ENCODE assay signal across 8 cellular contexts in genomic region chr12:76031414-76032042, GRCh38. TPM values are rescaled to one million over a fixed set of nuclear protein-coding genes. Genes with fewer than 3 reads are reported as not detected.
DNase-seq lines count a peak whose midpoint lies in the region; ATAC-seq and TF ChIP-seq lines count a peak whose summit lies in the region.

Gene PHLDA1, minus strand, starts transcription at chr12:76031776.

- no peaks in the 10 kb centered on the region for H3K9me3 Mint-ChIP-seq in activated T-cell treated with anti-CD3 and anti-CD28 coated beads, Interleukin-2, amount 50 U/mL, for 24 hours

- DNase-seq in DMS79 (lab: John Stamatoyannopoulos, UW), result peak; percentile 55
- DNase-seq in KBM-7, result peak; percentile 98
- peak; percentile 88 to 98 for DNase-seq in PC-9
- DNase-seq in activated T-cell treated with anti-CD3 and anti-CD28 coated beads, Interleukin-2, amount 50 U/mL, for 24 hours, result peak; percentile 97
- DNase-seq in stimulated activated CD8-positive, alpha-beta memory T cell treated with anti-CD3 and anti-CD28 coated beads, Interleukin-7, amount 100 ng/mL, for 4 hours (ENCODE audit: low read depth in 2 of 2), result peak; percentile 92 to 96

- peaks cover 85% of the 10 kb centered on the region for H3K79me2 ChIP-seq in PC-9 (ENCODE audit: low read depth)

- no peaks in the 10 kb centered on the region for H3K27me3 ChIP-seq in PC-9 (ENCODE audit: insufficient read depth, low read depth)
- no peaks in the 10 kb centered on the region for H3K27me3 ChIP-seq in esophagus (ENCODE audit: control insufficient read depth in 1 of 2, insufficient read depth in 2 of 2, low read length in 2 of 2)
- no peaks in the 10 kb centered on the region for H3K27me3 ChIP-seq in muscle layer of duodenum (ENCODE audit: low read depth, low read length)

- H3K36me3 Mint-ChIP-seq in activated T-cell treated with anti-CD3 and anti-CD28 coated beads, Interleukin-2, amount 50 U/mL, for 24 hours (ENCODE audit: low read depth), result peaks cover 55% of the 10 kb centered on the region

- no peaks in the 10 kb centered on the region for H3K9me2 ChIP-seq in PC-9 (ENCODE audit: insufficient read depth)

- peaks cover 12% of the 10 kb centered on the region for H4K20me1 ChIP-seq in PC-9 (ENCODE audit: insufficient read depth)

- peak within 1 kb of the TSS; percentile 89 for H3K4me2 ChIP-seq in PC-9

- in situ Hi-C loops in KBM-7 (cut with MboI; ENCODE audit: low pct_unique_long_range_greater_than_20kb, low sequenced_read_pairs), result loop anchor here (25.0 kb wide), 1 partner anchor 494 kb away; no protein-coding TSS in a partner anchor

- peak within 1 kb of the TSS; percentile 95 for H3K4me3 Mint-ChIP-seq in activated T-cell treated with anti-CD3 and anti-CD28 coated beads, Interleukin-2, amount 50 U/mL, for 24 hours

- intact Hi-C loops in PC-9 (cut with micrococcal nuclease; ENCODE audit: unreplicated experiment), result loop anchor here (1.0 to 10.0 kb wide), 13 partner anchors 53 to 697 kb away; partner anchors contain the start of genes BBS10, CAPS2, GLIPR1L1 and KRR1

- POLR2A ChIA-PET in PC-9 (lab: Charles Lee; ENCODE audit: unreplicated experiment), result interaction anchor here (0.5 to 1.8 kb wide), 11 partner anchors 11 to 504 kb away, joined by 3 to 24 read pairs (median 5); no protein-coding TSS in a partner anchor

- H3K9me3 ChIP-seq in PC-9 (ENCODE audit: insufficient read depth, low read depth) (no peaks in the 10 kb centered on the region), esophagus (ENCODE audit: control insufficient read depth in 2 of 2, insufficient read depth in 1 of 2, low read depth in 1 of 2, low read length in 1 of 2) (no peaks in the 10 kb centered on the region), muscle layer of duodenum (ENCODE audit: control insufficient read depth in 1 of 2, low read length in 2 of 2) (no peaks in the 10 kb centered on the region)

- H3K27me3 Mint-ChIP-seq in activated T-cell treated with anti-CD3 and anti-CD28 coated beads, Interleukin-2, amount 50 U/mL, for 24 hours, result no peaks in the 10 kb centered on the region

- peak; percentile 84 for ATAC-seq in GM21717 (IDR thresholded peaks at IDR 0.05; ENCODE audit: unreplicated experiment)

- H3K4me3 ChIP-seq in PC-9 (peak within 1 kb of the TSS; percentile 94), esophagus (ENCODE audit: low read depth in 1 of 2, low read length in 2 of 2) (peak within 1 kb of the TSS; percentile 91 to 95), muscle layer of duodenum (ENCODE audit: low read depth in 1 of 2, low read length in 2 of 2) (peak within 1 kb of the TSS; percentile 88 to 96)

- peak within 1 kb of the TSS; percentile 95 for H3K27ac ChIP-seq in PC-9
- H3K27ac ChIP-seq in esophagus (ENCODE audit: low read depth in 2 of 2, low read length in 1 of 2), result peak within 1 kb of the TSS; percentile 94 to 97
- H3K27ac ChIP-seq in muscle layer of duodenum (ENCODE audit: low read length), result peak within 1 kb of the TSS; percentile 94

- no TSS peak for BruUV-seq in PC-9 (replicated peaks; lab: Mats Ljungman, UMichigan)

- H2AFZ ChIP-seq in PC-9, result peak within 1 kb of the TSS; percentile 62

- CTCF ChIA-PET in PC-9 (lab: Charles Lee), result interaction anchor here (0.5 to 1.4 kb wide), 5 partner anchors 236 to 472 kb away, joined by 3 to 10 read pairs (median 4); no protein-coding TSS in a partner anchor

- H3K4me1 Mint-ChIP-seq in activated T-cell treated with anti-CD3 and anti-CD28 coated beads, Interleukin-2, amount 50 U/mL, for 24 hours (ENCODE audit: low read depth), result peaks cover 56% of the 10 kb centered on the region

- peaks cover 54% of the 10 kb centered on the region for H3F3A ChIP-seq in PC-9 (ENCODE audit: insufficient read depth, low read depth)

- TF ChIP-seq CTCF in PC-9 (conservative IDR thresholded peaks at IDR 0.05), result peak; percentile 44; the same call in 1 of the 2 replicates

- 0 to 1% methylated on average over 60 to 67 of the region's 67 CpGs for WGBS in esophagus, 2 donors

- H3K36me3 ChIP-seq in PC-9 (ENCODE audit: low read depth) (peaks cover 33% of the 10 kb centered on the region), esophagus (ENCODE audit: control insufficient read depth in 2 of 2, insufficient read depth in 2 of 2, low read length in 1 of 2) (peaks cover 0 to 2% of the 10 kb centered on the region in 2 donors), muscle layer of duodenum (ENCODE audit: control insufficient read depth in 1 of 2, insufficient read depth in 2 of 2, low read length in 2 of 2) (peaks cover 0 to 11% of the 10 kb centered on the region in 2 donors)

- peak within 1 kb of the TSS; percentile 98 for H3K27ac Mint-ChIP-seq in activated T-cell treated with anti-CD3 and anti-CD28 coated beads, Interleukin-2, amount 50 U/mL, for 24 hours

- H3K4me1 ChIP-seq in PC-9 (replicated peaks; ENCODE audit: insufficient read depth) (peaks cover 38% of the 10 kb centered on the region), esophagus (ENCODE audit: control insufficient read depth in 2 of 2, insufficient read depth in 2 of 2, low read length in 1 of 2) (no peaks in the 10 kb centered on the region), muscle layer of duodenum (ENCODE audit: control insufficient read depth in 1 of 2, insufficient read depth in 2 of 2, low read length in 2 of 2) (no peaks in the 10 kb centered on the region)

RNA-seq across cellular contexts. Expression of gene PHLDA1, which starts in this region (rescaled TPM):
- total RNA-seq in PC-9 (2021), result 29.1 and 38.3 TPM in 2 replicates
- 10 to 100 TPM; 46.3 to 84.1 TPM for polyA plus RNA-seq in esophagus

Comparison
In these comparisons a context has a peak if more than half of its experiments do, and no peak if none do; other contexts are left out.
1. Peak in every context shown above with its lines: DNase-seq, ATAC-seq, H3K4me3 ChIP-seq and H3K27ac ChIP-seq.